In the genomic region with DNA sequence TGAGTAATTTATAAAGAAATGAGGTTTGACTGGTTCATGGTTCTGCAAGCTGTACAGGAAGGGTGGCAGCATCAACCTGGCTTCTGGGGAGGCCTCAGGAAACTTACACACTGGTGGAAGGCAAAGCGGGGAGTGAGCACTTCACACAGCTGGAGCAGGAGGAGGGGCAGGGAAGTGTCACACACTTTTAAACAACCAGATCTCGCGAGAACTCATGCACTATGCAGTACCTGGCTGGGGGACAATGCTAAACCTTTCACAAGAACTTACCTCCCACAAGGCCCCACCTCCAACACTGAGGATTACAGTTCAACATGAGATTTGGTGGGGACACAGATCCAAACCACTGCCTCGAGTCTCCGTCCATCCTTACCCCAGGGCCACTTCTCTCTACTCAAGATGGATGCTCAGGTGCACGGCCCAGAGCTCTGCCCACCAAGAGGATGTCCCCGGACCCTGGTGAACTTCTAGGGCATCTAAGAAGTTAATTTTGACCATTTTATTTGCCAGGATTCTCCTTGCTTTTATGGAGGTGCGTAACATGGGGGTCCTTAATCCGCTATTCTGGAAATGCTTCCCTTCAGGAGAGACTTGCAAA, we compare ENCODE assay signal across 1 cellular context.
TF ChIP-seq lines count a peak whose summit lies in the region.

No MANE protein-coding gene starts in this region.

TF ChIP-seq in HepG2, 621 proteins besides CTCF, POLR2A, EP300 and RAD21:
- no peak for TF ChIP-seq CENPBD1 (CRISPR knock-in tag; IDR thresholded peaks at IDR 0.05; ENCODE audit: borderline replicate concordance, low read depth)
- TF ChIP-seq CHD2 (IDR thresholded peaks at IDR 0.05; ENCODE audit: low read depth, low read length) = 0 out of 2 replicates have a peak, but pooled peaks have one; percentile 56
